ENCODE assay signal across 8 cellular contexts in genomic region chr15:90086868-90087268, GRCh38.
DNase-seq lines count a peak whose midpoint lies in the region; ATAC-seq and TF ChIP-seq lines count a peak whose summit lies in the region.

No MANE protein-coding gene starts in this region.

- no peaks in the 10 kb centered on the region for H4K20me1 ChIP-seq in OCI-LY1 (ENCODE audit: insufficient read depth, low read length)

- no peaks in the 10 kb centered on the region for H3K9me2 ChIP-seq in OCI-LY1 (ENCODE audit: low read depth, low read length)

- H3K27me3 ChIP-seq in OCI-LY1 (ENCODE audit: insufficient read depth, low read length): no peaks in the 10 kb centered on the region

- H3K4me1 ChIP-seq in OCI-LY1 (ENCODE audit: insufficient read depth, low read length, severe bottlenecking): peaks cover 17% of the 10 kb centered on the region

- TF ChIP-seq CTCF in OCI-LY1 (IDR thresholded peaks at IDR 0.05; ENCODE audit: low read length): peak; percentile 91

- no peak overlapping the region for H3K9ac ChIP-seq in OCI-LY1 (ENCODE audit: low read length)

- H3F3A ChIP-seq in OCI-LY1 (ENCODE audit: insufficient read depth, low read length): no peaks in the 10 kb centered on the region

- DNase-seq in AML-193 (lab: John Stamatoyannopoulos, UW): peak; percentile 26 to 42
- DNase-seq in GM19240 (ENCODE audit: insufficient read length, low spot score): peak; percentile 68
- DNase-seq in activated naive CD4-positive, alpha-beta T cell treated with Interleukin-2 at 50 U/mL for 16 hours: peak; percentile 68
- DNase-seq in hepatic stellate cell (ENCODE audit: low spot score): peak; percentile 75
- peak; percentile 43 to 53 for DNase-seq in stimulated activated CD4-positive, alpha-beta T cell treated with anti-CD3 and anti-CD28 coated beads, Interleukin-4, amount 100 ng/mL, for 48 hours (ENCODE audit: low read depth in 2 of 2)
- no peak for DNase-seq in NK-92 treated with Interleukin-12 subunit alpha and Interleukin-12 subunit beta, amount 100 ng/mL, for 24 hours (lab: John Stamatoyannopoulos, UW)

- H3K4me3 ChIP-seq in OCI-LY1 (ENCODE audit: low read depth, low read length, poor library complexity, severe bottlenecking): no peak overlapping the region

- no peak overlapping the region for H3K4me2 ChIP-seq in OCI-LY1 (ENCODE audit: low read length)

- no peak overlapping the region for H3K27ac ChIP-seq in OCI-LY1 (ENCODE audit: low read depth, low read length, poor library complexity, severe bottlenecking)

- no peak for ATAC-seq in GM18511 (IDR thresholded peaks at IDR 0.05; ENCODE audit: unreplicated experiment)

- H2AFZ ChIP-seq in OCI-LY1 (ENCODE audit: low read length): no peak overlapping the region

- H3K79me2 ChIP-seq in OCI-LY1 (ENCODE audit: insufficient read depth, low read length): no peaks in the 10 kb centered on the region

- peaks cover 32% of the 10 kb centered on the region; the same call in 1 of the 2 replicates for H3K36me3 ChIP-seq in OCI-LY1 (ENCODE audit: insufficient read depth, low read length)

- no peaks in the 10 kb centered on the region for H3K9me3 ChIP-seq in OCI-LY1 (ENCODE audit: low read length)
